1 cellular context compared by ENCODE assay signal in the genomic region with DNA sequence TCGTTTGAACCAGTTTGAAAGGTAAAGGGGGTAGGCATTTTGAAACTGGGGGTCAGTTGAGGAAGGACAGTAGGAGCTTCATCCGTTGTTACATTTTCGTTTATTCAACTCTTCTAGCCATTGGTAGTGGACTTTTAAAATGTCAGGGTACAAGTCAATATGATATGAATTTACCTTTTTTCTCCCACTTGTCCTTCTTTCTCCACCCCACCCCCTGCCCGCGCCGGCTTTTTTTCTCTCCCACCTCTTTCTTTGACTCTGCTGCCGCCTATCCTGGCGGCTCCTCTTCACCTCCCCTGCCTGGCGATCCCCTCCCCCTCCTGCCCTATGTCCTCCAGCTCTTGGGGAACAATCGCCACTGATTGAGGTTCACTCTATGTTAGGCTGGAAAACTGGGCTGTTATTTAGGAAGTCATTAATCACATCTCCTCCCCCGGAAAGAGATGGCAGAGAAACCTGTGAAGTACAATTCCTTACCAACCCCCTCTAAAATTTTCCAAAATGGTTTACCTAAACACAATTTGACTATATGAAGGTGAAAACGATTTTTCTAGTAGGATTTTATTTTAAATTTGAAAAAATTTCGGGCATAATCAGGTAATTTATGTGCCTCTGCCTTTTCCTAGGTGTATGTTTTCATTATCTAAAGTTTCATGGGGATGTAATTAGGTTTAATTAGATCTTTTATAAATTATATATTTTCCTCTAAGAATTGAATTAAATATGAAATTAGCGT.
TF ChIP-seq lines count a peak whose summit lies in the region.

No MANE protein-coding gene starts in this region.

TF ChIP-seq in K562, 482 proteins besides CTCF, POLR2A, EP300 and RAD21 (continued from another document and continues in another):
- TF ChIP-seq, protein P1, sequence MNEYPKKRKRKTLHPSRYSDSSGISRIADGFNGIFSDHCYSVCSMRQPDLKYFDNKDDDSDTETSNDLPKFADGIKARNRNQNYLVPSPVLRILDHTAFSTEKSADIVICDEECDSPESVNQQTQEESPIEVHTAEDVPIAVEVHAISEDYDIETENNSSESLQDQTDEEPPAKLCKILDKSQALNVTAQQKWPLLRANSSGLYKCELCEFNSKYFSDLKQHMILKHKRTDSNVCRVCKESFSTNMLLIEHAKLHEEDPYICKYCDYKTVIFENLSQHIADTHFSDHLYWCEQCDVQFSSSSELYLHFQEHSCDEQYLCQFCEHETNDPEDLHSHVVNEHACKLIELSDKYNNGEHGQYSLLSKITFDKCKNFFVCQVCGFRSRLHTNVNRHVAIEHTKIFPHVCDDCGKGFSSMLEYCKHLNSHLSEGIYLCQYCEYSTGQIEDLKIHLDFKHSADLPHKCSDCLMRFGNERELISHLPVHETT (CRISPR knock-in tag; conservative IDR thresholded peaks at IDR 0.05 in 1 of 2, IDR thresholded peaks at IDR 0.05 in 1 of 2) = peak in 1 of 2 experiments; percentile 37; a peak in 1 of 4 replicates
- no peak for TF ChIP-seq ZBTB34 (CRISPR knock-in tag; IDR thresholded peaks at IDR 0.05)
- TF ChIP-seq SMAD3 (CRISPR knock-in tag; conservative IDR thresholded peaks at IDR 0.05) = no peak
- TF ChIP-seq ESRRB (CRISPR knock-in tag; IDR thresholded peaks at IDR 0.05; ENCODE audit: borderline replicate concordance) = no peak
- no peak for TF ChIP-seq CBFB (CRISPR knock-in tag; IDR thresholded peaks at IDR 0.05)
- TF ChIP-seq COPS2 (conservative IDR thresholded peaks at IDR 0.05) = no peak
- no peak for TF ChIP-seq ELF2 (CRISPR knock-in tag; IDR thresholded peaks at IDR 0.05)
- 0 out of 3 replicates have a peak, but pooled peaks of 1 of the 2 experiments have one; percentile 12 for TF ChIP-seq CBX3 (IDR thresholded peaks at IDR 0.05; ENCODE audit: borderline replicate concordance in 1 of 2, low read length in 2 of 2)
- peak; percentile 54 for TF ChIP-seq POLR2B (IDR thresholded peaks at IDR 0.05; ENCODE audit: low read depth, partially characterized antibody)
- no peak for TF ChIP-seq ZFP1 (CRISPR knock-in tag; IDR thresholded peaks at IDR 0.05)
- 0 out of 2 replicates have a peak, but pooled peaks have one; percentile 33 for TF ChIP-seq GABPB1 (CRISPR knock-in tag; IDR thresholded peaks at IDR 0.05)
- TF ChIP-seq POLR3G (IDR thresholded peaks at IDR 0.05; ENCODE audit: extremely low read depth, insufficient read length, insufficient replicate concordance) = no peak
- TF ChIP-seq, protein P2, sequence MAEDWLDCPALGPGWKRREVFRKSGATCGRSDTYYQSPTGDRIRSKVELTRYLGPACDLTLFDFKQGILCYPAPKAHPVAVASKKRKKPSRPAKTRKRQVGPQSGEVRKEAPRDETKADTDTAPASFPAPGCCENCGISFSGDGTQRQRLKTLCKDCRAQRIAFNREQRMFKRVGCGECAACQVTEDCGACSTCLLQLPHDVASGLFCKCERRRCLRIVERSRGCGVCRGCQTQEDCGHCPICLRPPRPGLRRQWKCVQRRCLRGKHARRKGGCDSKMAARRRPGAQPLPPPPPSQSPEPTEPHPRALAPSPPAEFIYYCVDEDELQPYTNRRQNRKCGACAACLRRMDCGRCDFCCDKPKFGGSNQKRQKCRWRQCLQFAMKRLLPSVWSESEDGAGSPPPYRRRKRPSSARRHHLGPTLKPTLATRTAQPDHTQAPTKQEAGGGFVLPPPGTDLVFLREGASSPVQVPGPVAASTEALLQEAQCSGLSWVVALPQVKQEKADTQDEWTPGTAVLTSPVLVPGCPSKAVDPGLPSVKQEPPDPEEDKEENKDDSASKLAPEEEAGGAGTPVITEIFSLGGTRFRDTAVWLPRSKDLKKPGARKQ (CRISPR knock-in tag; IDR thresholded peaks at IDR 0.05) = no peak
- no peak for TF ChIP-seq KLF13 (tag; IDR thresholded peaks at IDR 0.05; ENCODE audit: borderline replicate concordance, low read depth)
- no peak for TF ChIP-seq MLX (CRISPR knock-in tag; conservative IDR thresholded peaks at IDR 0.05)
- TF ChIP-seq ATF3 (IDR thresholded peaks at IDR 0.05) = no peak
- no peak for TF ChIP-seq ATF3 (CRISPR knock-in tag; conservative IDR thresholded peaks at IDR 0.05)
- TF ChIP-seq ELK3 (CRISPR knock-in tag; IDR thresholded peaks at IDR 0.05) = no peak
- TF ChIP-seq CHD1 (IDR thresholded peaks at IDR 0.05; ENCODE audit: low read length) = no peak
- TF ChIP-seq MAFF (IDR thresholded peaks at IDR 0.05; ENCODE audit: low read length) = no peak
- no peak for TF ChIP-seq ZNF717 (CRISPR knock-in tag; IDR thresholded peaks at IDR 0.05)
- TF ChIP-seq NUFIP1 (IDR thresholded peaks at IDR 0.05; ENCODE audit: partially characterized antibody) = no peak
- TF ChIP-seq ZNF174 (CRISPR knock-in tag; IDR thresholded peaks at IDR 0.05) = no peak
- no peak; the same call in 1 of the 2 replicates for TF ChIP-seq ZEB2 (IDR thresholded peaks at IDR 0.05)
- 0 out of 2 replicates have a peak, but pooled peaks have one; percentile 62 for TF ChIP-seq OTX1 (CRISPR knock-in tag; IDR thresholded peaks at IDR 0.05)
- peak; percentile 56 for TF ChIP-seq EP400 (IDR thresholded peaks at IDR 0.05)
- TF ChIP-seq ZNF316 (IDR thresholded peaks at IDR 0.05) = no peak
- TF ChIP-seq NCOA4 (IDR thresholded peaks at IDR 0.05; ENCODE audit: partially characterized antibody) = no peak
- no peak for TF ChIP-seq ZBTB40 (IDR thresholded peaks at IDR 0.05)
- TF ChIP-seq ZBTB40 (CRISPR knock-in tag; IDR thresholded peaks at IDR 0.05) = no peak
- TF ChIP-seq NR2C2 (CRISPR knock-in tag; IDR thresholded peaks at IDR 0.05) = no peak
- TF ChIP-seq NR2C2 (tag; IDR thresholded peaks at IDR 0.05) = peak; percentile 37
- peak; percentile 68; the same call in 1 of the 2 replicates for TF ChIP-seq ZBTB2 (IDR thresholded peaks at IDR 0.05)
- TF ChIP-seq, protein P3, sequence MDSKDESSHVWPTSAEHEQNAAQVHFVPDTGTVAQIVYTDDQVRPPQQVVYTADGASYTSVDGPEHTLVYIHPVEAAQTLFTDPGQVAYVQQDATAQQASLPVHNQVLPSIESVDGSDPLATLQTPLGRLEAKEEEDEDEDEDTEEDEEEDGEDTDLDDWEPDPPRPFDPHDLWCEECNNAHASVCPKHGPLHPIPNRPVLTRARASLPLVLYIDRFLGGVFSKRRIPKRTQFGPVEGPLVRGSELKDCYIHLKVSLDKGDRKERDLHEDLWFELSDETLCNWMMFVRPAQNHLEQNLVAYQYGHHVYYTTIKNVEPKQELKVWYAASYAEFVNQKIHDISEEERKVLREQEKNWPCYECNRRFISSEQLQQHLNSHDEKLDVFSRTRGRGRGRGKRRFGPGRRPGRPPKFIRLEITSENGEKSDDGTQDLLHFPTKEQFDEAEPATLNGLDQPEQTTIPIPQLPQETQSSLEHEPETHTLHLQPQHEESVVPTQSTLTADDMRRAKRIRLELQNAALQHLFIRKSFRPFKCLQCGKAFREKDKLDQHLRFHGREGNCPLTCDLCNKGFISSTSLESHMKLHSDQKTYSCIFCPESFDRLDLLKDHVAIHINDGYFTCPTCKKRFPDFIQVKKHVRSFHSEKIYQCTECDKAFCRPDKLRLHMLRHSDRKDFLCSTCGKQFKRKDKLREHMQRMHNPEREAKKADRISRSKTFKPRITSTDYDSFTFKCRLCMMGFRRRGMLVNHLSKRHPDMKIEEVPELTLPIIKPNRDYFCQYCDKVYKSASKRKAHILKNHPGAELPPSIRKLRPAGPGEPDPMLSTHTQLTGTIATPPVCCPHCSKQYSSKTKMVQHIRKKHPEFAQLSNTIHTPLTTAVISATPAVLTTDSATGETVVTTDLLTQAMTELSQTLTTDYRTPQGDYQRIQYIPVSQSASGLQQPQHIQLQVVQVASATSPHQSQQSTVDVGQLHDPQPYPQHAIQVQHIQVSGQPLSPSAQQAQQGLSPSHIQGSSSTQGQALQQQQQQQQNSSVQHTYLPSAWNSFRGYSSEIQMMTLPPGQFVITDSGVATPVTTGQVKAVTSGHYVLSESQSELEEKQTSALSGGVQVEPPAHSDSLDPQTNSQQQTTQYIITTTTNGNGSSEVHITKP (IDR thresholded peaks at IDR 0.05; ENCODE audit: partially characterized antibody) = peak; percentile 98
